In genomic region chr16:793414-793813, GRCh38 we compare ENCODE assay signal across 40 cellular contexts. TPM values are rescaled to one million over a fixed set of nuclear protein-coding genes. Genes with fewer than 3 reads are reported as not detected.
"Had no signal": no experiment of that assay in that cellular context is flagged by ENCODE, and none has a peak within 500 bp of the region (broad histone marks: within the 10 kb centered on the region; RNA-seq: fewer than 3 reads in every experiment).

No MANE protein-coding gene starts in this region.

- H3K9me3 Mint-ChIP-seq: activated CD4-positive, alpha-beta memory T cell treated with anti-CD3 and anti-CD28 coated beads, Interleukin-2, amount 10 ng/mL, durations not matched to agents 7 days and 5 days; activated CD4-positive, alpha-beta T cell treated with anti-CD3 and anti-CD28 coated beads, Interleukin-2, amount 10 ng/mL, durations not matched to agents 7 days and 5 days; activated naive CD4-positive, alpha-beta T cell treated with anti-CD3 and anti-CD28 coated beads for 36 hours; activated naive CD4-positive, alpha-beta T cell treated with anti-CD3 and anti-CD28 coated beads, Interleukin-2, amount 50 U/mL, for 72 hours; activated naive CD8-positive, alpha-beta T cell treated with anti-CD3 and anti-CD28 coated beads for 36 hours; activated T-cell treated with anti-CD3 and anti-CD28 coated beads, Interleukin-2, amount 50 U/mL, for 4 hours; activated T-cell treated with anti-CD3 and anti-CD28 coated beads, Interleukin-2, amount 50 U/mL, for 72 hours; activated T-helper 1 cell treated with anti-CD3 and anti-CD28 coated beads, Interleukin-12 subunit alpha, Interleukin-12 subunit beta, Interleukin-2, Interleukin-4 antibody, amounts not matched to agents 30 ng/mL and 10 ng/mL and 1 ng/mL, durations not matched to agents 14 hours and 24 hours and 36 hours; activated T-helper 17 cell treated with anti-CD3 and anti-CD28 coated beads, Interleukin-2, amount 50 U/mL, for 72 hours; T-helper 1 cell treated with Interleukin-12 subunit alpha and Interleukin-12 subunit beta and Interleukin-4 antibody, amounts not matched to agents 30 μg/mL and 1 μg/mL, for 36 hours; T-helper 2 cell treated with Interferon-gamma antibody and Interleukin-4, amounts not matched to agents 5 μg/mL and 100 μg/mL, for 36 hours; WTC11 had no signal

- H3K36me3 ChIP-seq: adrenal gland, brain microvascular endothelial cell, breast epithelium had no signal

- ATAC-seq: activated CD4-positive, alpha-beta T cell treated with anti-CD3 and anti-CD28 coated beads for 36 hours; activated CD4-positive, CD25-positive, alpha-beta regulatory T cell treated with anti-CD3 and anti-CD28 coated beads, Interleukin-2, amount 50 U/mL, for 24 hours; activated naive CD4-positive, alpha-beta T cell treated with anti-CD3 and anti-CD28 coated beads, Interleukin-2, amount 50 U/mL, for 72 hours; activated T-cell treated with anti-CD3 and anti-CD28 coated beads, Interleukin-2, amount 50 U/mL, for 4 hours; activated T-cell treated with anti-CD3 and anti-CD28 coated beads, Interleukin-2, amount 50 U/mL, for 72 hours; activated T-helper 17 cell treated with anti-CD3 and anti-CD28 coated beads, Interleukin-2, amount 50 U/mL, for 72 hours; body of pancreas; WTC11 had no signal

- H3K27ac ChIP-seq: adrenal gland, body of pancreas, brain microvascular endothelial cell, breast epithelium, VCaP had no signal

- H3K4me3 Mint-ChIP-seq: activated CD4-positive, alpha-beta memory T cell treated with anti-CD3 and anti-CD28 coated beads, Interleukin-2, amount 10 ng/mL, durations not matched to agents 7 days and 5 days; activated CD4-positive, alpha-beta T cell treated with anti-CD3 and anti-CD28 coated beads for 36 hours; activated CD4-positive, alpha-beta T cell treated with anti-CD3 and anti-CD28 coated beads, Interleukin-2, amount 10 ng/mL, durations not matched to agents 7 days and 5 days; activated naive CD4-positive, alpha-beta T cell treated with anti-CD3 and anti-CD28 coated beads for 36 hours; activated naive CD8-positive, alpha-beta T cell treated with anti-CD3 and anti-CD28 coated beads for 36 hours; activated T-cell treated with anti-CD3 and anti-CD28 coated beads, Interleukin-2, amount 50 U/mL, for 4 hours; activated T-cell treated with anti-CD3 and anti-CD28 coated beads, Interleukin-2, amount 50 U/mL, for 72 hours; activated T-helper 1 cell treated with anti-CD3 and anti-CD28 coated beads, Interleukin-12 subunit alpha, Interleukin-12 subunit beta, Interleukin-2, Interleukin-4 antibody, amounts not matched to agents 30 ng/mL and 10 ng/mL and 1 ng/mL, durations not matched to agents 14 hours and 24 hours and 36 hours; activated T-helper 17 cell treated with anti-CD3 and anti-CD28 coated beads, Interleukin-2, amount 50 U/mL, for 72 hours; T-helper 1 cell treated with Interleukin-12 subunit alpha and Interleukin-12 subunit beta and Interleukin-4 antibody, amounts not matched to agents 30 μg/mL and 1 μg/mL, for 36 hours; T-helper 2 cell treated with Interferon-gamma antibody and Interleukin-4, amounts not matched to agents 5 μg/mL and 100 μg/mL, for 36 hours; WTC11 had no signal

- H3K9me3 ChIP-seq: adrenal gland, body of pancreas, breast epithelium had no signal

- H3K27me3 ChIP-seq: adrenal gland, body of pancreas, brain microvascular endothelial cell had no signal

- H3K4me1 Mint-ChIP-seq: activated T-helper 17 cell treated with anti-CD3 and anti-CD28 coated beads, Interleukin-2, amount 50 U/mL, for 72 hours; WTC11 had no signal

- DNase-seq: activated CD4-positive, alpha-beta memory T cell treated with anti-CD3 and anti-CD28 coated beads, Interleukin-2, amount 10 ng/mL, durations not matched to agents 7 days and 5 days; activated CD4-positive, alpha-beta T cell treated with anti-CD3 and anti-CD28 coated beads for 1 hour; activated CD4-positive, alpha-beta T cell treated with anti-CD3 and anti-CD28 coated beads for 36 hours; activated CD4-positive, alpha-beta T cell treated with anti-CD3 and anti-CD28 coated beads for 48 hours; activated CD4-positive, alpha-beta T cell treated with anti-CD3 and anti-CD28 coated beads, Interleukin-2, amount 10 ng/mL, durations not matched to agents 7 days and 5 days; activated CD4-positive, alpha-beta T cell treated with anti-CD3 and anti-CD28 coated beads, Interleukin-2, amount 50 U/mL, for 48 hours; activated CD4-positive, CD25-positive, alpha-beta regulatory T cell; activated CD8-positive, alpha-beta memory T cell treated with anti-CD3 and anti-CD28 coated beads, Interleukin-2, amount 50 U/mL, for 4 hours; activated effector memory CD4-positive, alpha-beta T cell treated with anti-CD3 and anti-CD28 coated beads, Interleukin-2, amount 50 U/mL, for 16 hours; activated gamma-delta T cell treated with Interleukin-2 at 50 U/mL for 16 hours; activated naive CD4-positive, alpha-beta T cell; activated naive CD4-positive, alpha-beta T cell treated with anti-CD3 and anti-CD28 coated beads for 36 hours; activated naive CD4-positive, alpha-beta T cell treated with anti-CD3 and anti-CD28 coated beads, Interleukin-2, amount 50 U/mL, for 16 hours; activated naive CD8-positive, alpha-beta T cell treated with anti-CD3 and anti-CD28 coated beads for 36 hours; activated T-cell treated with anti-CD3 and anti-CD28 coated beads for 4 hours; activated T-cell treated with anti-CD3 and anti-CD28 coated beads, Interleukin-2, amount 50 U/mL, for 1 hour; activated T-cell treated with anti-CD3 and anti-CD28 coated beads, Interleukin-2, amount 50 U/mL, for 4 hours; activated T-cell treated with anti-CD3 and anti-CD28 coated beads, Interleukin-2, amount 50 U/mL, for 72 hours; adrenal gland; amniotic stem cell; aorta; body of pancreas; brain microvascular endothelial cell; central memory CD4-positive, alpha-beta T cell; T-helper 1 cell; T-helper 2 cell; T-helper 9 cell had no signal

- H3K27me3 Mint-ChIP-seq: activated CD4-positive, alpha-beta memory T cell treated with anti-CD3 and anti-CD28 coated beads, Interleukin-2, amount 10 ng/mL, durations not matched to agents 7 days and 5 days; activated CD4-positive, alpha-beta T cell treated with anti-CD3 and anti-CD28 coated beads for 36 hours; activated CD4-positive, alpha-beta T cell treated with anti-CD3 and anti-CD28 coated beads, Interleukin-2, amount 10 ng/mL, durations not matched to agents 7 days and 5 days; activated T-helper 17 cell treated with anti-CD3 and anti-CD28 coated beads, Interleukin-2, amount 50 U/mL, for 72 hours had no signal

- H3K4me3 ChIP-seq: adrenal gland, body of pancreas, breast epithelium had no signal

- H3K27ac Mint-ChIP-seq: activated CD4-positive, alpha-beta memory T cell treated with anti-CD3 and anti-CD28 coated beads, Interleukin-2, amount 10 ng/mL, durations not matched to agents 7 days and 5 days; activated CD4-positive, alpha-beta T cell treated with anti-CD3 and anti-CD28 coated beads for 36 hours; activated CD4-positive, alpha-beta T cell treated with anti-CD3 and anti-CD28 coated beads, Interleukin-2, amount 10 ng/mL, durations not matched to agents 7 days and 5 days; activated naive CD4-positive, alpha-beta T cell treated with anti-CD3 and anti-CD28 coated beads for 36 hours; activated naive CD8-positive, alpha-beta T cell treated with anti-CD3 and anti-CD28 coated beads for 36 hours; activated T-cell treated with anti-CD3 and anti-CD28 coated beads, Interleukin-2, amount 50 U/mL, for 72 hours; activated T-helper 1 cell treated with anti-CD3 and anti-CD28 coated beads, Interleukin-12 subunit alpha, Interleukin-12 subunit beta, Interleukin-2, Interleukin-4 antibody, amounts not matched to agents 30 ng/mL and 10 ng/mL and 1 ng/mL, durations not matched to agents 14 hours and 24 hours and 36 hours; activated T-helper 17 cell treated with anti-CD3 and anti-CD28 coated beads, Interleukin-2, amount 50 U/mL, for 72 hours; T-helper 1 cell treated with Interleukin-12 subunit alpha and Interleukin-12 subunit beta and Interleukin-4 antibody, amounts not matched to agents 30 μg/mL and 1 μg/mL, for 36 hours; T-helper 2 cell treated with Interferon-gamma antibody and Interleukin-4, amounts not matched to agents 5 μg/mL and 100 μg/mL, for 36 hours; WTC11 had no signal

RNA-seq across cellular contexts. Expression of gene GNG13, which starts 7.1 kb away (rescaled TPM):
- total RNA-seq: activated CD4-positive, alpha-beta memory T cell treated with anti-CD3 and anti-CD28 coated beads, Interleukin-2, amount 10 ng/mL, durations not matched to agents 7 days and 5 days; activated CD4-positive, alpha-beta T cell treated with anti-CD3 and anti-CD28 coated beads for 36 hours; activated CD4-positive, alpha-beta T cell treated with anti-CD3 and anti-CD28 coated beads, Interleukin-2, amount 10 ng/mL, durations not matched to agents 7 days and 5 days; activated CD8-positive, alpha-beta memory T cell treated with anti-CD3 and anti-CD28 coated beads for 36 hours; activated naive CD4-positive, alpha-beta T cell treated with anti-CD3 and anti-CD28 coated beads for 36 hours; activated naive CD4-positive, alpha-beta T cell treated with anti-CD3 and anti-CD28 coated beads, Interleukin-2, amount 50 U/mL, for 72 hours; activated naive CD8-positive, alpha-beta T cell treated with anti-CD3 and anti-CD28 coated beads for 36 hours; activated T-cell treated with anti-CD3 and anti-CD28 coated beads, Interleukin-2, amount 50 U/mL, for 4 hours; activated T-cell treated with anti-CD3 and anti-CD28 coated beads, Interleukin-2, amount 50 U/mL, for 72 hours; activated T-helper 1 cell treated with anti-CD3 and anti-CD28 coated beads, Interleukin-12 subunit alpha, Interleukin-12 subunit beta, Interleukin-2, Interleukin-4 antibody, amounts not matched to agents 30 ng/mL and 10 ng/mL and 1 ng/mL, durations not matched to agents 14 hours and 24 hours and 36 hours; activated T-helper 17 cell treated with anti-CD3 and anti-CD28 coated beads, Interleukin-2, amount 50 U/mL, for 72 hours; adrenal gland; aorta; astrocyte; body of pancreas; breast epithelium; cardiac septum; cerebellum; WTC11 had no signal
- polyA plus RNA-seq: adrenal gland, aorta had no signal

RNA-seq across cellular contexts. Expression of gene MSLN, which starts 32.9 kb away (rescaled TPM):
- total RNA-seq: activated CD4-positive, alpha-beta memory T cell treated with anti-CD3 and anti-CD28 coated beads, Interleukin-2, amount 10 ng/mL, durations not matched to agents 7 days and 5 days; activated CD4-positive, alpha-beta T cell treated with anti-CD3 and anti-CD28 coated beads for 36 hours; activated CD4-positive, alpha-beta T cell treated with anti-CD3 and anti-CD28 coated beads, Interleukin-2, amount 10 ng/mL, durations not matched to agents 7 days and 5 days; activated CD8-positive, alpha-beta memory T cell treated with anti-CD3 and anti-CD28 coated beads for 36 hours; activated naive CD4-positive, alpha-beta T cell treated with anti-CD3 and anti-CD28 coated beads for 36 hours; activated naive CD4-positive, alpha-beta T cell treated with anti-CD3 and anti-CD28 coated beads, Interleukin-2, amount 50 U/mL, for 72 hours; activated naive CD8-positive, alpha-beta T cell treated with anti-CD3 and anti-CD28 coated beads for 36 hours; activated T-cell treated with anti-CD3 and anti-CD28 coated beads, Interleukin-2, amount 50 U/mL, for 72 hours; activated T-helper 1 cell treated with anti-CD3 and anti-CD28 coated beads, Interleukin-12 subunit alpha, Interleukin-12 subunit beta, Interleukin-2, Interleukin-4 antibody, amounts not matched to agents 30 ng/mL and 10 ng/mL and 1 ng/mL, durations not matched to agents 14 hours and 24 hours and 36 hours; activated T-helper 17 cell treated with anti-CD3 and anti-CD28 coated beads, Interleukin-2, amount 50 U/mL, for 72 hours; astrocyte; cardiac septum; cerebellum had no signal
